14 cellular contexts compared by ENCODE assay signal in genomic region chr20:25320035-25320800, GRCh38.
A peak's percentile ranks its signal among the peaks of the same experiment; 100 is the strongest.
DNase-seq lines count a peak whose midpoint lies in the region; ATAC-seq and TF ChIP-seq lines count a peak whose summit lies in the region.
"Had no signal": no experiment of that assay in that cellular context is flagged by ENCODE, and none has a peak within 500 bp of the region (broad histone marks: within the 10 kb centered on the region; RNA-seq: fewer than 3 reads in every experiment).

No MANE protein-coding gene starts in this region.

- peaks cover 9% of the 10 kb centered on the region for H3K4me1 ChIP-seq in PC-9 (replicated peaks; ENCODE audit: insufficient read depth)

- TF ChIP-seq CTCF in natural killer cell (IDR thresholded peaks at IDR 0.05), result no peak
- TF ChIP-seq CTCF in activated B cell treated with CpG ODN at 0.5 μM for 24 hours (IDR thresholded peaks at IDR 0.05), result no peak
- no peak for TF ChIP-seq CTCF in PC-9 (conservative IDR thresholded peaks at IDR 0.05)

- H3K4me1 Mint-ChIP-seq in natural killer cell (peaks cover 34 to 42% of the 10 kb centered on the region in 2 donors), activated B cell treated with CpG ODN at 0.5 μM for 24 hours (peaks cover 46% of the 10 kb centered on the region)
- H3K4me1 Mint-ChIP-seq in natural killer cell treated with Interleukin-12 subunit alpha and Interleukin-12 subunit beta and Interleukin-15 and Interleukin-18, amount 100 ng/mL, for 72 hours (ENCODE audit: low read depth in 2 of 2), result peaks cover 29 to 36% of the 10 kb centered on the region in 2 donors

- intact Hi-C loops in natural killer cell (cut with micrococcal nuclease) (no loop called here), activated B cell treated with CpG ODN at 0.5 μM for 24 hours (cut with micrococcal nuclease) (no loop called here), PC-9 (cut with micrococcal nuclease; ENCODE audit: unreplicated experiment) (no loop called here)

- H3K36me3 Mint-ChIP-seq in natural killer cell (no peaks in the 10 kb centered on the region), activated B cell treated with CpG ODN at 0.5 μM for 24 hours (ENCODE audit: low read depth) (peaks cover 13% of the 10 kb centered on the region)
- H3K36me3 Mint-ChIP-seq in natural killer cell treated with Interleukin-12 subunit alpha and Interleukin-12 subunit beta and Interleukin-15 and Interleukin-18, amount 100 ng/mL, for 72 hours, result no peaks in the 10 kb centered on the region

- H3K36me3 ChIP-seq in PC-9 (ENCODE audit: low read depth), result no peaks in the 10 kb centered on the region

- H2AFZ ChIP-seq in PC-9, result no peak overlapping the region

- H3K9me3 ChIP-seq in PC-9 (ENCODE audit: insufficient read depth, low read depth), result no peaks in the 10 kb centered on the region

- H3K9me2 ChIP-seq in PC-9 (ENCODE audit: insufficient read depth), result no peaks in the 10 kb centered on the region

- H3K27me3 Mint-ChIP-seq in natural killer cell (ENCODE audit: low read depth in 2 of 2), result no peaks in the 10 kb centered on the region
- no peaks in the 10 kb centered on the region for H3K27me3 Mint-ChIP-seq in natural killer cell treated with Interleukin-12 subunit alpha and Interleukin-12 subunit beta and Interleukin-15 and Interleukin-18, amount 100 ng/mL, for 72 hours
- H3K27me3 Mint-ChIP-seq in activated B cell treated with CpG ODN at 0.5 μM for 24 hours, result no peaks in the 10 kb centered on the region

- H3K9me3 Mint-ChIP-seq in natural killer cell, result no peaks in the 10 kb centered on the region
- H3K9me3 Mint-ChIP-seq in natural killer cell treated with Interleukin-12 subunit alpha and Interleukin-12 subunit beta and Interleukin-15 and Interleukin-18, amount 100 ng/mL, for 72 hours, result no peaks in the 10 kb centered on the region
- H3K9me3 Mint-ChIP-seq in activated B cell treated with CpG ODN at 0.5 μM for 24 hours, result no peaks in the 10 kb centered on the region
- H3K9me3 Mint-ChIP-seq: mesothelial cell of epicardium had no signal

- DNase-seq in natural killer cell, result peak; percentile 12
- DNase-seq in natural killer cell treated with Interleukin-12 subunit alpha and Interleukin-12 subunit beta and Interleukin-15 and Interleukin-18, amount 100 ng/mL, for 72 hours (ENCODE audit: low spot score), result no peak
- peak; percentile 3 for DNase-seq in activated B cell treated with CpG ODN at 0.5 μM for 24 hours
- DNase-seq in midbrain (lab: John Stamatoyannopoulos, UW), result peak; percentile 14
- DNase-seq in NK-92 (lab: John Stamatoyannopoulos, UW; ENCODE audit: unreplicated experiment), result no peak
- no peak for DNase-seq in KG1 (lab: John Stamatoyannopoulos, UW)
- no peak for DNase-seq in PC-9
- DNase-seq: activated CD4-positive, alpha-beta T cell treated with anti-CD3 and anti-CD28 coated beads, Interleukin-2, amount 50 U/mL, for 1 hour; activated effector memory CD4-positive, alpha-beta T cell treated with Interleukin-2 at 50 U/mL for 16 hours; effector memory CD4-positive, alpha-beta T cell; foreskin melanocyte had no signal

- H3K4me3 ChIP-seq in PC-9, result no peak overlapping the region

- H3K4me2 ChIP-seq in PC-9, result no peak overlapping the region
- H3K4me2 ChIP-seq: KMS-11 had no signal

- H3K79me2 ChIP-seq in PC-9 (ENCODE audit: low read depth), result no peaks in the 10 kb centered on the region

- peak overlapping the region; percentile 93 to 97 for H3K27ac Mint-ChIP-seq in natural killer cell
- H3K27ac Mint-ChIP-seq in natural killer cell treated with Interleukin-12 subunit alpha and Interleukin-12 subunit beta and Interleukin-15 and Interleukin-18, amount 100 ng/mL, for 72 hours, result peak overlapping the region in 1 of 2 donors; percentile 74
- peak overlapping the region; percentile 71 for H3K27ac Mint-ChIP-seq in activated B cell treated with CpG ODN at 0.5 μM for 24 hours
- H3K27ac Mint-ChIP-seq: mesothelial cell of epicardium had no signal

- CTCF ChIA-PET in activated B cell treated with CpG ODN at 0.5 μM for 24 hours (lab: Charles Lee), result no interaction called here
- CTCF ChIA-PET in PC-9 (lab: Charles Lee), result no interaction called here

- no peaks in the 10 kb centered on the region for H3K27me3 ChIP-seq in PC-9 (ENCODE audit: insufficient read depth, low read depth)

- no TSS peak for BruUV-seq in PC-9 (replicated peaks; lab: Mats Ljungman, UMichigan)

- H4K20me1 ChIP-seq in PC-9 (ENCODE audit: insufficient read depth), result no peaks in the 10 kb centered on the region

- no peak overlapping the region for H3K27ac ChIP-seq in PC-9
- H3K27ac ChIP-seq: KMS-11 had no signal

- H3K4me3 Mint-ChIP-seq in natural killer cell (no peak overlapping the region), activated B cell treated with CpG ODN at 0.5 μM for 24 hours (no peak overlapping the region)
- no peak overlapping the region for H3K4me3 Mint-ChIP-seq in natural killer cell treated with Interleukin-12 subunit alpha and Interleukin-12 subunit beta and Interleukin-15 and Interleukin-18, amount 100 ng/mL, for 72 hours
- H3K4me3 Mint-ChIP-seq: mesothelial cell of epicardium had no signal

- ATAC-seq in natural killer cell (no peak), activated B cell treated with CpG ODN at 0.5 μM for 24 hours (ENCODE audit: low read depth) (no peak), GM19452 (IDR thresholded peaks at IDR 0.05; ENCODE audit: unreplicated experiment) (no peak)
- no peak for ATAC-seq in natural killer cell treated with Interleukin-12 subunit alpha and Interleukin-12 subunit beta and Interleukin-15 and Interleukin-18, amount 100 ng/mL, for 72 hours

- POLR2A ChIA-PET in activated B cell treated with CpG ODN at 0.5 μM for 24 hours (lab: Charles Lee) (no interaction called here), PC-9 (lab: Charles Lee; ENCODE audit: unreplicated experiment) (no interaction called here)

- H3F3A ChIP-seq in PC-9 (ENCODE audit: insufficient read depth, low read depth), result no peaks in the 10 kb centered on the region

Comparison
In these comparisons a context has a peak if more than half of its experiments do, and no peak if none do; other contexts are left out.
1. DNase-seq: peak in natural killer cell (single experiment), activated B cell treated with CpG ODN at 0.5 μM for 24 hours (single experiment) and midbrain (single experiment); none in natural killer cell treated with Interleukin-12 subunit alpha and Interleukin-12 subunit beta and Interleukin-15 and Interleukin-18, amount 100 ng/mL, for 72 hours (single experiment), NK-92 (single experiment), KG1 (single experiment) and PC-9 (0 of 2).